12 cellular contexts compared by ENCODE assay signal in genomic region chr1:235330918-235331285, GRCh38. TPM values are rescaled to one million over a fixed set of nuclear protein-coding genes. Genes with fewer than 3 reads are reported as not detected.
DNase-seq lines count a peak whose midpoint lies in the region; ATAC-seq and TF ChIP-seq lines count a peak whose summit lies in the region.
"Had no signal": no experiment of that assay in that cellular context is flagged by ENCODE, and none has a peak within 500 bp of the region (broad histone marks: within the 10 kb centered on the region; RNA-seq: fewer than 3 reads in every experiment).

No MANE protein-coding gene starts in this region.

- H3K9me2 ChIP-seq in MM.1S (replicated peaks; ENCODE audit: insufficient read depth, low read length): no peaks in the 10 kb centered on the region

- H3K27me3 ChIP-seq in MM.1S (replicated peaks; ENCODE audit: insufficient read depth, low read length) (no peaks in the 10 kb centered on the region), osteoblast (ENCODE audit: insufficient read depth, low read length) (no peaks in the 10 kb centered on the region)

- H3K79me2 ChIP-seq in MM.1S (ENCODE audit: low read length): peaks cover 66% of the 10 kb centered on the region
- H3K79me2 ChIP-seq in osteoblast (ENCODE audit: insufficient read depth, low read length): peaks cover 82% of the 10 kb centered on the region

- peak overlapping the region; percentile 62 for H3K27ac Mint-ChIP-seq in endothelial cell (ENCODE audit: unreplicated experiment)

- H3F3A ChIP-seq in MM.1S (ENCODE audit: insufficient read depth, low read length): peaks cover 23% of the 10 kb centered on the region

- POLR2A ChIA-PET in RWPE1 (lab: Yijun Ruan, JAX; ENCODE audit: low non-redundant PET): no interaction called here

- H3K27me3 Mint-ChIP-seq in endothelial cell (ENCODE audit: unreplicated experiment): peaks cover 9% of the 10 kb centered on the region

- H3K27ac ChIP-seq in MM.1S (ENCODE audit: low read length): no peak overlapping the region
- H3K27ac ChIP-seq in osteoblast (ENCODE audit: low read depth, low read length): no peak overlapping the region
- H3K27ac ChIP-seq in RWPE1: no peak overlapping the region

- H3K4me2 ChIP-seq in MM.1S (ENCODE audit: low read depth, low read length) (peak overlapping the region; percentile 85), osteoblast (ENCODE audit: insufficient read depth, low read length) (peak overlapping the region; percentile 93)

- H3K9me3 ChIP-seq in ES-I3 (ENCODE audit: control insufficient read depth, insufficient read depth, low read length): no peaks in the 10 kb centered on the region
- no peaks in the 10 kb centered on the region for H3K9me3 ChIP-seq in MM.1S (replicated peaks; ENCODE audit: insufficient read depth, low read length)
- H3K9me3 ChIP-seq in osteoblast (ENCODE audit: low read depth, low read length): no peaks in the 10 kb centered on the region

- H3K4me3 ChIP-seq in MM.1S (ENCODE audit: low read length) (no peak overlapping the region), osteoblast (ENCODE audit: insufficient read depth, low read length) (no peak overlapping the region)

- H3K36me3 ChIP-seq in ES-I3 (ENCODE audit: insufficient read depth, low read length): no peaks in the 10 kb centered on the region
- no peaks in the 10 kb centered on the region for H3K36me3 ChIP-seq in MM.1S (replicated peaks; ENCODE audit: insufficient read depth, low read length)
- peaks cover 6% of the 10 kb centered on the region for H3K36me3 ChIP-seq in osteoblast (ENCODE audit: insufficient read depth, low read length)

- DNase-seq in MM.1S: no peak
- DNase-seq in endothelial cell (ENCODE audit: low spot score): no peak
- no peak for DNase-seq in osteoblast (ENCODE audit: insufficient read length, low spot score, missing footprints)
- no peak for DNase-seq in SIG-M5 treated with dmso at 0.1 percent for 504 hours (lab: John Stamatoyannopoulos, UW; ENCODE audit: unreplicated experiment)
- DNase-seq in SW 1271 (lab: John Stamatoyannopoulos, UW): no peak
- DNase-seq in RWPE1 (ENCODE audit: low spot score): no peak
- DNase-seq: activated CD8-positive, alpha-beta memory T cell treated with anti-CD3 and anti-CD28 coated beads for 24 hours; effector CD4-positive, alpha-beta T cell; NCI-H1092 treated with DMSO at 0.1 percent for 48 hours; stimulated activated CD4-positive, alpha-beta T cell treated with anti-CD3 and anti-CD28 coated beads, Interleukin-12 subunit alpha, Interleukin-12 subunit beta, amount 100 ng/mL, for 4 hours had no signal

- no peak overlapping the region for H2AFZ ChIP-seq in MM.1S (ENCODE audit: low read length)
- H2AFZ ChIP-seq in osteoblast (ENCODE audit: low read length): no peak overlapping the region

- H3K36me3 Mint-ChIP-seq in endothelial cell (ENCODE audit: low read depth, unreplicated experiment): peaks cover 6% of the 10 kb centered on the region

- no peak overlapping the region for H3K4me3 Mint-ChIP-seq in endothelial cell (ENCODE audit: unreplicated experiment)

- peak overlapping the region; percentile 75; the same call in 1 of the 2 replicates for H3K9ac ChIP-seq in ES-I3 (ENCODE audit: low read depth, low read length)
- no peak overlapping the region for H3K9ac ChIP-seq in MM.1S (ENCODE audit: low read length)

- H3K9me3 Mint-ChIP-seq in endothelial cell (ENCODE audit: unreplicated experiment): no peaks in the 10 kb centered on the region

- ATAC-seq in GM21619 (IDR thresholded peaks at IDR 0.05; ENCODE audit: unreplicated experiment): no peak

- H4K20me1 ChIP-seq in MM.1S (ENCODE audit: insufficient read depth, low read length) (0 out of 2 replicates have a peak, but pooled peaks cover 5% of the 10 kb centered on the region), osteoblast (ENCODE audit: insufficient read depth, low read length) (peaks cover 18% of the 10 kb centered on the region)

- H3K4me1 Mint-ChIP-seq in endothelial cell (ENCODE audit: unreplicated experiment): peaks cover 25% of the 10 kb centered on the region

- CTCF ChIA-PET in RWPE1 (lab: Yijun Ruan, JAX): interaction anchor here (0.6 to 1.5 kb wide), 3 partner anchors 85 to 872 kb away, joined by 3 to 6 read pairs (median 4); no protein-coding TSS in a partner anchor

- H3K4me1 ChIP-seq in ES-I3 (ENCODE audit: insufficient read depth, low read length) (peaks cover 13% of the 10 kb centered on the region; the same call in 1 of the 2 replicates), MM.1S (ENCODE audit: low read length) (peaks cover 12% of the 10 kb centered on the region), osteoblast (ENCODE audit: insufficient read depth, low read length) (peaks cover 16% of the 10 kb centered on the region)

- TF ChIP-seq CTCF in MM.1S (IDR thresholded peaks at IDR 0.05; ENCODE audit: low read length) (no peak), endothelial cell (IDR thresholded peaks at IDR 0.05; ENCODE audit: unreplicated experiment) (no peak), osteoblast (IDR thresholded peaks at IDR 0.05; ENCODE audit: extremely low read depth, low read depth, low read length) (no peak), RWPE1 (conservative IDR thresholded peaks at IDR 0.05; ENCODE audit: low read depth) (no peak)

RNA-seq across cellular contexts. Expression of gene GGPS1, which starts 2.5 kb away (rescaled TPM):
- total RNA-seq in endothelial cell (ENCODE audit: unreplicated experiment): 40.4 TPM
- 22.4 and 23.9 TPM in 2 replicates for total RNA-seq in osteoblast

RNA-seq across cellular contexts. Expression of gene ARID4B, which starts 2.9 kb away (rescaled TPM):
- total RNA-seq in endothelial cell (ENCODE audit: unreplicated experiment): 48.2 TPM
- total RNA-seq in osteoblast: 33.7 and 47.4 TPM in 2 replicates

RNA-seq across cellular contexts. Expression of gene TBCE, which starts 36.3 kb away (rescaled TPM):
- total RNA-seq in endothelial cell (ENCODE audit: unreplicated experiment) (24.7 TPM), osteoblast (22.8 and 26.8 TPM in 2 replicates)
